ENCODE assay signal across 10 cellular contexts in the genomic region with DNA sequence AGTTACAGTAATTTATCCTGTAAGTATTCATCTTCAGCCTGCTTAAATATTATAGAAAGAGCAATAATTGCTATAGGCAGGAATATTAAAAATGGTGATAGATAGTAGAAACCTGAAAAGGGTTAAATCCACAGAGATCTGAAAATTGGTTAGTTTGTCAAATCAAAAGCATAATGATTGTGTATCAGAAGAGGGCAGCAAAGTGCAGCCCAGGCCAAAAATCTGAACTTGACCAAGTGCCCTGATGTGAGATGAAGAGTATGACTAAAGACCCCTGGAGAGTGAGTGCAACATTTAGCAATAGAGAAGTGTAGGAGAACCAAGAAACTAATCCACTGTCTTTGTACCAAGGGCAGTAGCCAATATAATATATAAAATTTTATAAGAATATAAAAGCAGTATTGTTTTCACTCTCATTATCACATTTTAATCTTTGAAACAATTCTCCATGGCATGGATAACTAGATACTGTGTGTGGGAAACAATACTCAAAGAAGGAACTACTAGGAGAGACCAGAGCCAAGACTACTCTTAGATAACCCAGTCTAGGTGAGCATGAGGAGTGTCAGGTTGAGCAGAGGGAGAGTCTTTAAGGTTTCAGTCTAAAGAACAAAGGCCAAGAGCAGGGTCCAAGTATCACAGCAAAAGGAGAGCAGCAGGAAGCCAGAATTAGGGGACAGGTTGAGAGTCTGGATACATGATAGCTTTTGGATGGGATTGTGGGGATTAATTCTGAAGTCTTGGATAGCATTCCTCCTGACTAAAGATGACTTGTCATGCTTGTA.
A peak's percentile ranks its signal among the peaks of the same experiment; 100 is the strongest.
DNase-seq lines count a peak whose midpoint lies in the region; ATAC-seq, FAIRE-seq and TF ChIP-seq lines count a peak whose summit lies in the region.
"Had no signal": no experiment of that assay in that cellular context is flagged by ENCODE, and none has a peak within 500 bp of the region (broad histone marks: within the 10 kb centered on the region; RNA-seq: fewer than 3 reads in every experiment).

No MANE protein-coding gene starts in this region.

- in situ Hi-C loops in transverse colon (cut with MboI; ENCODE audit: low pct_ligation_motif_present in 1 of 4, low pct_unique_long_range_greater_than_20kb in 1 of 4, low sequenced_read_pairs in 3 of 4) = no loop called here

- H3K4me3 ChIP-seq in GM12865 (ENCODE audit: low read depth, low read length) = no peak overlapping the region
- no peak overlapping the region for H3K4me3 ChIP-seq in RWPE2 (ENCODE audit: severe bottlenecking)
- H3K4me3 ChIP-seq in right atrium auricular region = no peak overlapping the region
- no peak overlapping the region for H3K4me3 ChIP-seq in transverse colon
- no peak overlapping the region for H3K4me3 ChIP-seq in small intestine (ENCODE audit: low read depth in 1 of 2, low read length in 2 of 2)
- H3K4me3 ChIP-seq: skin epidermis, thyroid gland had no signal

- no peak for TF ChIP-seq EP300 in transverse colon (IDR thresholded peaks at IDR 0.05; ENCODE audit: low read depth)

- no peaks in the 10 kb centered on the region for H3K27me3 ChIP-seq in RWPE2 (ENCODE audit: insufficient read depth, poor library complexity, severe bottlenecking)
- no peaks in the 10 kb centered on the region for H3K27me3 ChIP-seq in right atrium auricular region
- no peaks in the 10 kb centered on the region for H3K27me3 ChIP-seq in transverse colon
- H3K27me3 ChIP-seq in small intestine (ENCODE audit: control insufficient read depth in 2 of 2, insufficient read depth in 2 of 2, low read length in 2 of 2) = no peaks in the 10 kb centered on the region
- H3K27me3 ChIP-seq: thyroid gland had no signal

- H3K9me3 ChIP-seq in RWPE2 (ENCODE audit: severe bottlenecking) (no peaks in the 10 kb centered on the region), right atrium auricular region (peaks cover 0 to 4% of the 10 kb centered on the region in 2 donors), transverse colon (no peaks in the 10 kb centered on the region), small intestine (ENCODE audit: control insufficient read depth, low read depth) (no peaks in the 10 kb centered on the region)
- H3K9me3 ChIP-seq: thyroid gland had no signal

- peak; percentile 23 for TF ChIP-seq CTCF in GM12865 (IDR thresholded peaks at IDR 0.05; ENCODE audit: insufficient read depth, low read depth, low read length, missing control alignments)
- peak; percentile 76 for TF ChIP-seq CTCF in RWPE2 (IDR thresholded peaks at IDR 0.05; ENCODE audit: poor library complexity, severe bottlenecking)
- TF ChIP-seq CTCF in right atrium auricular region (IDR thresholded peaks at IDR 0.05) = peak; percentile 24 to 56
- no peak for TF ChIP-seq CTCF in transverse colon (IDR thresholded peaks at IDR 0.05)

- no peak overlapping the region for H3K27ac ChIP-seq in RWPE2 (ENCODE audit: poor library complexity, severe bottlenecking)
- no peak overlapping the region for H3K27ac ChIP-seq in right atrium auricular region
- no peak overlapping the region for H3K27ac ChIP-seq in transverse colon
- no peak overlapping the region for H3K27ac ChIP-seq in small intestine (ENCODE audit: low read depth in 1 of 2, low read length in 1 of 2)
- H3K27ac ChIP-seq: skin epidermis, thyroid gland had no signal

- DNase-seq in A172 (ENCODE audit: low spot score) (peak; percentile 10), GM12865 (ENCODE audit: low read depth) (peak; percentile 24), RWPE2 (ENCODE audit: low spot score) (no peak), right atrium auricular region (ENCODE audit: low spot score) (no peak), NCI-H2196 treated with DMSO at 0.1 percent for 48 hours (lab: John Stamatoyannopoulos, UW; ENCODE audit: unreplicated experiment) (no peak), GM19238 (ENCODE audit: insufficient read length, low spot score) (no peak), transverse colon (no peak), small intestine (no peak)
- DNase-seq: thyroid gland had no signal

- peak; percentile 45; the same call in 2 of the 3 replicates for ATAC-seq in RWPE2 (ENCODE audit: low read depth)

- H3K36me3 ChIP-seq in RWPE2 (ENCODE audit: low read depth) = no peaks in the 10 kb centered on the region
- H3K36me3 ChIP-seq in right atrium auricular region = no peaks in the 10 kb centered on the region
- no peaks in the 10 kb centered on the region for H3K36me3 ChIP-seq in transverse colon
- H3K36me3 ChIP-seq in small intestine (ENCODE audit: control insufficient read depth in 2 of 2, insufficient read depth in 2 of 2, low read length in 2 of 2) = no peaks in the 10 kb centered on the region
- H3K36me3 ChIP-seq: thyroid gland had no signal

- intact Hi-C loops in transverse colon (cut with DNase I; ENCODE audit: low total_unique reads) = no loop called here

- no peak for TF ChIP-seq POLR2A in transverse colon (IDR thresholded peaks at IDR 0.05)

- no peak for FAIRE-seq in small intestine (lab: Jason Lieb, UNC)

- H3K4me1 ChIP-seq in RWPE2 (ENCODE audit: insufficient read depth, poor library complexity, severe bottlenecking) (peaks cover 6% of the 10 kb centered on the region), right atrium auricular region (no peaks in the 10 kb centered on the region), transverse colon (peaks cover 0 to 13% (median 4%) of the 10 kb centered on the region in 4 donors), small intestine (ENCODE audit: control insufficient read depth in 2 of 2, insufficient read depth in 1 of 2, low read depth in 1 of 2, low read length in 1 of 2) (no peaks in the 10 kb centered on the region)
- H3K4me1 ChIP-seq: thyroid gland had no signal

Comparison
In these comparisons a context has a peak if more than half of its experiments do, and no peak if none do; other contexts are left out.
1. DNase-seq: peak in A172 (single experiment) and GM12865 (single experiment); none in RWPE2 (single experiment), right atrium auricular region (single experiment), NCI-H2196 treated with DMSO at 0.1 percent for 48 hours (single experiment), GM19238 (single experiment), transverse colon (single experiment) and small intestine (single experiment).
2. CTCF ChIP-seq: peak in GM12865 (single experiment), RWPE2 (single experiment) and right atrium auricular region (2 of 2); none in transverse colon (0 of 5).